Comparison of ENCODE assay signal across 7 cellular contexts in genomic region chr2:22513563-22513962, GRCh38.
"Had no signal": no experiment of that assay in that cellular context is flagged by ENCODE, and none has a peak within 500 bp of the region (broad histone marks: within the 10 kb centered on the region; RNA-seq: fewer than 3 reads in every experiment).

No MANE protein-coding gene starts in this region.

- H3K4me3 ChIP-seq: K562 had no signal

- H3K27ac ChIP-seq: HL-60 had no signal

- ATAC-seq: HepG2, K562 had no signal

- H3K36me3 Mint-ChIP-seq: IgD-negative memory B cell had no signal

- DNase-seq: IMR-90, KBM-7, KG1 had no signal

- H3K27me3 Mint-ChIP-seq: IgD-negative memory B cell had no signal

- H3K4me3 Mint-ChIP-seq: IgD-negative memory B cell had no signal

- H3K4me1 Mint-ChIP-seq: IgD-negative memory B cell had no signal
